Comparison of ENCODE assay signal across 24 cellular contexts in the genomic region with DNA sequence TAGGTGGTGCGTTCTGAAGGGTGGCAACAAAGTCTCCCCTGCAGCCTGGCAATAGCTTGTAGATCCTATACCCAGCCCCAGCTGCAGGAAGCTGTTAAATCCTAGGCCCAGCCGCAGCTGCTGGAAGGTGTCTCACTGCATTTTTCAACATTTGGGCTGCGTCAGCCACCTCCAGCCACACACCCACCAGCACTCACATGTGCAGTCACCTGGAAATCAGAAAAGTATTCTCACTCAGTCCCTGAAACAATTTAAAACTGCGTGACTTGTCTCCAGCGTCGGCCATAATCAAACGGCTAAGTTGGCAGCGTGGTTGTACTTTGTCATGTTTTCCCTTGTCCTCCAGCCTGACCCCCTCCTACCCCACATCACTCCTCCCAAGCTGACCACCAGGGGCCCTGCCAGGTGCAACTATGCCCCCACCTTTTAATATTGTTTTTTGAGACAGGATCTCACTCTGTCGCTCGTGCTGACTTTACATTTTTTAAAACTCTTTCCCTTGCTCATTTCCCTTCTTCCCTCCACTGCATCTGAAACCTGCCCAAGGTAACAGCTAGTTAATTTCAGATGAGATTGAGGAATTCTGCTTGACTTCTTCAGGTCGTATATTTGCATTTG.
"Had no signal": no experiment of that assay in that cellular context is flagged by ENCODE, and none has a peak within 500 bp of the region (broad histone marks: within the 10 kb centered on the region; RNA-seq: fewer than 3 reads in every experiment).

No MANE protein-coding gene starts in this region.

- H3K27me3 Mint-ChIP-seq: activated CD4-positive, alpha-beta T cell treated with anti-CD3 and anti-CD28 coated beads, Interleukin-2, amount 10 ng/mL, durations not matched to agents 24 days and 14 days; activated CD8-positive, alpha-beta memory T cell treated with anti-CD3 and anti-CD28 coated beads, Interleukin-2, amount 10 ng/mL, durations not matched to agents 7 days and 5 days; activated naive CD4-positive, alpha-beta T cell treated with anti-CD3 and anti-CD28 coated beads, Interleukin-2, amount 10 ng/mL, durations not matched to agents 7 days and 5 days; activated naive CD8-positive, alpha-beta T cell treated with anti-CD3 and anti-CD28 coated beads for 36 hours had no signal

- H3K4me3 ChIP-seq: MG63 had no signal

- H3K9me3 Mint-ChIP-seq: activated CD4-positive, alpha-beta T cell treated with anti-CD3 and anti-CD28 coated beads, Interleukin-2, amount 10 ng/mL, durations not matched to agents 24 days and 14 days; activated naive CD4-positive, alpha-beta T cell treated with anti-CD3 and anti-CD28 coated beads, Interleukin-2, amount 10 ng/mL, durations not matched to agents 7 days and 5 days; activated naive CD8-positive, alpha-beta T cell treated with anti-CD3 and anti-CD28 coated beads for 36 hours; activated T-cell treated with anti-CD3 and anti-CD28 coated beads, Interleukin-2, amount 50 U/mL, for 4 hours had no signal

- H3K36me3 ChIP-seq: MG63 had no signal

- ATAC-seq: activated CD8-positive, alpha-beta memory T cell treated with anti-CD3 and anti-CD28 coated beads, Interleukin-2, amount 10 ng/mL, durations not matched to agents 7 days and 5 days; activated T-cell treated with anti-CD3 and anti-CD28 coated beads, Interleukin-2, amount 50 U/mL, for 4 hours; Panc1; WTC11 had no signal

- H3K9me3 ChIP-seq: MG63 had no signal

- H3K27me3 ChIP-seq: MG63 had no signal

- H3K27ac Mint-ChIP-seq: activated CD4-positive, alpha-beta T cell treated with anti-CD3 and anti-CD28 coated beads, Interleukin-2, amount 10 ng/mL, durations not matched to agents 24 days and 14 days; activated CD8-positive, alpha-beta memory T cell treated with anti-CD3 and anti-CD28 coated beads, Interleukin-2, amount 10 ng/mL, durations not matched to agents 7 days and 5 days; activated naive CD4-positive, alpha-beta T cell treated with anti-CD3 and anti-CD28 coated beads, Interleukin-2, amount 10 ng/mL, durations not matched to agents 7 days and 5 days; activated naive CD8-positive, alpha-beta T cell treated with anti-CD3 and anti-CD28 coated beads for 36 hours; T-helper 1 cell treated with Interleukin-12 subunit alpha and Interleukin-12 subunit beta and Interleukin-4 antibody, amounts not matched to agents 30 μg/mL and 1 μg/mL, for 36 hours; WTC11 had no signal

- H3K36me3 Mint-ChIP-seq: activated CD8-positive, alpha-beta memory T cell treated with anti-CD3 and anti-CD28 coated beads, Interleukin-2, amount 10 ng/mL, durations not matched to agents 7 days and 5 days; activated naive CD4-positive, alpha-beta T cell treated with anti-CD3 and anti-CD28 coated beads, Interleukin-2, amount 10 ng/mL, durations not matched to agents 7 days and 5 days; activated naive CD8-positive, alpha-beta T cell treated with anti-CD3 and anti-CD28 coated beads for 36 hours had no signal

- H3K4me3 Mint-ChIP-seq: activated CD4-positive, alpha-beta T cell treated with anti-CD3 and anti-CD28 coated beads, Interleukin-2, amount 10 ng/mL, durations not matched to agents 24 days and 14 days; activated CD8-positive, alpha-beta memory T cell treated with anti-CD3 and anti-CD28 coated beads, Interleukin-2, amount 10 ng/mL, durations not matched to agents 7 days and 5 days; activated naive CD4-positive, alpha-beta T cell treated with anti-CD3 and anti-CD28 coated beads, Interleukin-2, amount 10 ng/mL, durations not matched to agents 7 days and 5 days; activated naive CD8-positive, alpha-beta T cell treated with anti-CD3 and anti-CD28 coated beads for 36 hours; activated T-cell treated with anti-CD3 and anti-CD28 coated beads, Interleukin-2, amount 50 U/mL, for 4 hours; T-helper 1 cell treated with Interleukin-12 subunit alpha and Interleukin-12 subunit beta and Interleukin-4 antibody, amounts not matched to agents 30 μg/mL and 1 μg/mL, for 36 hours; WTC11 had no signal

- H3K4me1 Mint-ChIP-seq: activated CD4-positive, alpha-beta T cell treated with anti-CD3 and anti-CD28 coated beads, Interleukin-2, amount 10 ng/mL, durations not matched to agents 24 days and 14 days; activated CD8-positive, alpha-beta memory T cell treated with anti-CD3 and anti-CD28 coated beads, Interleukin-2, amount 10 ng/mL, durations not matched to agents 7 days and 5 days; activated naive CD4-positive, alpha-beta T cell treated with anti-CD3 and anti-CD28 coated beads, Interleukin-2, amount 10 ng/mL, durations not matched to agents 7 days and 5 days; activated naive CD8-positive, alpha-beta T cell treated with anti-CD3 and anti-CD28 coated beads for 36 hours had no signal

- DNase-seq: activated CD4-positive, alpha-beta T cell treated with anti-CD3 and anti-CD28 coated beads, Interleukin-2, amount 10 ng/mL, durations not matched to agents 24 days and 14 days; activated CD4-positive, alpha-beta T cell treated with anti-CD3 and anti-CD28 coated beads, Interleukin-2, amount 50 U/mL, for 48 hours; activated CD4-positive, CD25-positive, alpha-beta regulatory T cell treated with anti-CD3 and anti-CD28 coated beads, Interleukin-2, amount 50 U/mL, for 72 hours; activated CD8-positive, alpha-beta memory T cell treated with anti-CD3 and anti-CD28 coated beads, Interleukin-2, amount 10 ng/mL, durations not matched to agents 7 days and 5 days; activated gamma-delta T cell; activated naive CD4-positive, alpha-beta T cell treated with anti-CD3 and anti-CD28 coated beads, Interleukin-2, amount 10 ng/mL, durations not matched to agents 7 days and 5 days; activated naive CD8-positive, alpha-beta T cell treated with anti-CD3 and anti-CD28 coated beads for 36 hours; activated T-cell treated with anti-CD3 and anti-CD28 coated beads, Interleukin-2, amount 50 U/mL, for 4 hours; anterior cingulate cortex; cerebellar nuclear complex; MG63; MV-4-11; NCI-H1092 treated with DMSO at 0.1 percent for 48 hours; NCI-H1417 treated with DMSO at 0.1 percent for 48 hours; NCI-H1694; NCI-H2029; NCI-H510A treated with DMSO at 0.1 percent for 48 hours; NCI-H69; NK-92 treated with Interleukin-12 subunit alpha and Interleukin-12 subunit beta, amount 100 ng/mL, for 24 hours; OCI-M1; SHP77 had no signal
